In genomic region chr6:2743280-2744205, GRCh38 we compare ENCODE assay signal across 27 cellular contexts. TPM values are rescaled to one million over a fixed set of nuclear protein-coding genes. Genes with fewer than 3 reads are reported as not detected.
DNase-seq lines count a peak whose midpoint lies in the region; ATAC-seq, FAIRE-seq and TF ChIP-seq lines count a peak whose summit lies in the region.
"Had no signal": no experiment of that assay in that cellular context is flagged by ENCODE, and none has a peak within 500 bp of the region (broad histone marks: within the 10 kb centered on the region; RNA-seq: fewer than 3 reads in every experiment).

No MANE protein-coding gene starts in this region.

- WGBS in mammary epithelial cell (ENCODE audit: low coverage, missing lambda C conversion rate), result 42% methylated on average over 13 of the region's 17 CpGs
- 51 to 67% (median 59%) methylated on average over 16 to 17 of the region's 17 CpGs for WGBS in heart left ventricle, 4 donors
- WGBS in small intestine, 3 donors, result 28 to 70% (median 43%) methylated on average over 17 of the region's 17 CpGs

- TF ChIP-seq CTCF in mammary epithelial cell (conservative IDR thresholded peaks at IDR 0.05 in 1 of 2, IDR thresholded peaks at IDR 0.05 in 1 of 2; ENCODE audit: extremely low read depth in 1 of 2, insufficient read depth in 1 of 2, low read depth in 1 of 2, low read length in 2 of 2) (no peak), breast epithelium (IDR thresholded peaks at IDR 0.05) (no peak), heart left ventricle (IDR thresholded peaks at IDR 0.05) (no peak), mesothelial cell of epicardium (IDR thresholded peaks at IDR 0.05; ENCODE audit: unreplicated experiment) (no peak)

- no peaks in the 10 kb centered on the region for H3K9me3 Mint-ChIP-seq in mesothelial cell of epicardium
- H3K9me3 Mint-ChIP-seq: activated naive CD4-positive, alpha-beta T cell treated with anti-CD3 and anti-CD28 coated beads, Interleukin-2, amount 50 U/mL, for 72 hours; activated T-helper 2 cell treated with anti-CD3 and anti-CD28 coated beads, Interferon-gamma antibody, Interleukin-2, Interleukin-4, amounts not matched to agents 10 μg/mL and 5 μg/mL and 100 μg/mL, durations not matched to agents 14 hours and 24 hours and 36 hours; CD4-positive, alpha-beta memory T cell; dendritic cell treated with granulocyte-macrophage colony-stimulating factor and Interleukin-4, amounts not matched to agents 40 ng/mL and 50 ng/mL, for 4 days; HFFc6 had no signal

- no peaks in the 10 kb centered on the region for H4K20me1 ChIP-seq in mammary epithelial cell (ENCODE audit: insufficient read depth, low read length)

- no peaks in the 10 kb centered on the region for H3K79me2 ChIP-seq in mammary epithelial cell (ENCODE audit: insufficient read depth, low read length)

- BruUV-seq in mammary epithelial cell (replicated peaks; lab: Mats Ljungman, UMichigan), result no TSS peak

- intact Hi-C loops in mammary epithelial cell (cut with micrococcal nuclease) (no loop called here), breast epithelium (cut with DNase I; ENCODE audit: low total_unique reads) (loop anchor here (5.0 kb wide), 1 partner anchor 1221 kb away; no protein-coding TSS in a partner anchor), heart left ventricle (cut with DNase I) (no loop called here)

- TF ChIP-seq POLR2A in breast epithelium (IDR thresholded peaks at IDR 0.05), result no peak
- TF ChIP-seq POLR2A in heart left ventricle (IDR thresholded peaks at IDR 0.05), result no peak

- H3K27me3 ChIP-seq in mammary epithelial cell (ENCODE audit: insufficient read depth, low read length), result no peaks in the 10 kb centered on the region
- no peaks in the 10 kb centered on the region for H3K27me3 ChIP-seq in breast epithelium
- H3K27me3 ChIP-seq in heart left ventricle, result no peaks in the 10 kb centered on the region
- no peaks in the 10 kb centered on the region for H3K27me3 ChIP-seq in small intestine (ENCODE audit: control insufficient read depth in 2 of 2, insufficient read depth in 2 of 2, low read length in 2 of 2)
- H3K27me3 ChIP-seq: SJSA1, spleen, transverse colon had no signal

- H3K4me3 ChIP-seq in mammary epithelial cell (replicated peaks in 1 of 3; ENCODE audit: insufficient read depth in 1 of 3, low read depth in 2 of 3, low read length in 3 of 3), result no peak overlapping the region
- H3K4me3 ChIP-seq in breast epithelium, result no peak overlapping the region
- peak overlapping the region in 7 of 12 donors; percentile 7 to 38 (median 29) for H3K4me3 ChIP-seq in heart left ventricle
- no peak overlapping the region for H3K4me3 ChIP-seq in small intestine (ENCODE audit: low read depth in 1 of 2, low read length in 2 of 2)
- H3K4me3 ChIP-seq: GM23248, SJSA1, spleen, transverse colon had no signal

- FAIRE-seq in small intestine (lab: Jason Lieb, UNC), result no peak
- FAIRE-seq: GM12892, islet of Langerhans, RCC 7860, TTC549 had no signal

- H3K27ac ChIP-seq in mammary epithelial cell (ENCODE audit: insufficient read depth, low read depth, low read length) (no peak overlapping the region), breast epithelium (no peak overlapping the region), heart left ventricle (peak overlapping the region; percentile 6 to 88 (median 76)), small intestine (ENCODE audit: low read depth in 1 of 2, low read length in 1 of 2) (no peak overlapping the region)
- H3K27ac ChIP-seq: GM23248, SJSA1, spleen, transverse colon had no signal

- no peaks in the 10 kb centered on the region for H3K27me3 Mint-ChIP-seq in mesothelial cell of epicardium (ENCODE audit: low read depth)
- H3K27me3 Mint-ChIP-seq: dendritic cell treated with granulocyte-macrophage colony-stimulating factor and Interleukin-4, amounts not matched to agents 40 ng/mL and 50 ng/mL, for 4 days had no signal

- H3K4me1 Mint-ChIP-seq in mesothelial cell of epicardium, result peaks cover 41% of the 10 kb centered on the region
- H3K4me1 Mint-ChIP-seq: CD4-positive, alpha-beta memory T cell had no signal

- H3K36me3 ChIP-seq in mammary epithelial cell (ENCODE audit: insufficient read depth, low read length), result no peaks in the 10 kb centered on the region
- H3K36me3 ChIP-seq in breast epithelium, result no peaks in the 10 kb centered on the region
- H3K36me3 ChIP-seq in heart left ventricle, result no peaks in the 10 kb centered on the region
- no peaks in the 10 kb centered on the region for H3K36me3 ChIP-seq in small intestine (ENCODE audit: control insufficient read depth in 2 of 2, insufficient read depth in 2 of 2, low read length in 2 of 2)
- H3K36me3 ChIP-seq: SJSA1, spleen, transverse colon had no signal

- H3K9me3 ChIP-seq in mammary epithelial cell (replicated peaks; ENCODE audit: insufficient read depth, low read length), result no peaks in the 10 kb centered on the region
- no peaks in the 10 kb centered on the region for H3K9me3 ChIP-seq in breast epithelium
- no peaks in the 10 kb centered on the region for H3K9me3 ChIP-seq in heart left ventricle
- no peaks in the 10 kb centered on the region for H3K9me3 ChIP-seq in small intestine (ENCODE audit: control insufficient read depth, low read depth)
- H3K9me3 ChIP-seq: SJSA1, spleen, transverse colon had no signal

- no peaks in the 10 kb centered on the region for H3K36me3 Mint-ChIP-seq in mesothelial cell of epicardium
- H3K36me3 Mint-ChIP-seq: activated naive CD4-positive, alpha-beta T cell treated with anti-CD3 and anti-CD28 coated beads, Interleukin-2, amount 50 U/mL, for 72 hours had no signal

- peak overlapping the region; percentile 35 for H3K27ac Mint-ChIP-seq in mesothelial cell of epicardium
- H3K27ac Mint-ChIP-seq: activated CD8-positive, alpha-beta T cell treated with anti-CD3 and anti-CD28 coated beads, Interleukin-2, amount 10 ng/mL, durations not matched to agents 7 days and 5 days; activated naive CD4-positive, alpha-beta T cell treated with anti-CD3 and anti-CD28 coated beads, Interleukin-2, amount 50 U/mL, for 72 hours; activated T-helper 2 cell treated with anti-CD3 and anti-CD28 coated beads, Interferon-gamma antibody, Interleukin-2, Interleukin-4, amounts not matched to agents 10 μg/mL and 5 μg/mL and 100 μg/mL, durations not matched to agents 14 hours and 24 hours and 36 hours; CD4-positive, alpha-beta memory T cell; dendritic cell treated with granulocyte-macrophage colony-stimulating factor and Interleukin-4, amounts not matched to agents 40 ng/mL and 50 ng/mL, for 4 days; HFFc6 had no signal

- no peak overlapping the region for H3K4me3 Mint-ChIP-seq in mesothelial cell of epicardium
- H3K4me3 Mint-ChIP-seq: activated CD8-positive, alpha-beta T cell treated with anti-CD3 and anti-CD28 coated beads, Interleukin-2, amount 10 ng/mL, durations not matched to agents 7 days and 5 days; CD4-positive, alpha-beta memory T cell; dendritic cell treated with granulocyte-macrophage colony-stimulating factor and Interleukin-4, amounts not matched to agents 40 ng/mL and 50 ng/mL, for 4 days; HFFc6 had no signal

- no peak overlapping the region for H3K4me2 ChIP-seq in mammary epithelial cell (ENCODE audit: insufficient read depth, low read depth, low read length)

- in situ Hi-C loops in mammary epithelial cell (cut with MboI; ENCODE audit: low sequenced_read_pairs in 2 of 2), result loop anchor here in 1 of 2 donors (10.0 kb wide), 1 partner anchor 1149 kb away; no protein-coding TSS in a partner anchor

- H3K9ac ChIP-seq in mammary epithelial cell (ENCODE audit: insufficient read depth, low read length), result no peak overlapping the region
- H3K9ac ChIP-seq: GM23248 had no signal

- dilution Hi-C loops in mammary epithelial cell (cut with HindIII; ENCODE audit: low sequenced_read_pairs), result no loop called here

- H3K4me1 ChIP-seq in mammary epithelial cell (ENCODE audit: insufficient read depth, low read length) (peaks cover 3% of the 10 kb centered on the region), breast epithelium (peaks cover 0 to 5% of the 10 kb centered on the region in 2 donors), heart left ventricle (peaks cover 0 to 22% (median 4%) of the 10 kb centered on the region in 12 donors), small intestine (ENCODE audit: control insufficient read depth in 2 of 2, insufficient read depth in 1 of 2, low read depth in 1 of 2, low read length in 1 of 2) (no peaks in the 10 kb centered on the region)
- H3K4me1 ChIP-seq: spleen, transverse colon had no signal

- no peak for DNase-seq in mammary epithelial cell
- no peak for DNase-seq in breast epithelium (ENCODE audit: low spot score in 2 of 2)
- no peak for DNase-seq in heart left ventricle
- DNase-seq in mesothelial cell of epicardium (ENCODE audit: low spot score in 2 of 2, unreplicated experiment in 2 of 2), result no peak
- DNase-seq in small intestine, result peak; percentile 51
- DNase-seq in NOMO-1 treated with dmso at 0.1 percent for 144 hours (lab: John Stamatoyannopoulos, UW; ENCODE audit: unreplicated experiment), result no peak
- no peak for DNase-seq in NCI-H2107 treated with DMSO at 0.1 percent for 48 hours (lab: John Stamatoyannopoulos, UW; ENCODE audit: unreplicated experiment)
- DNase-seq: 8988T; activated CD4-positive, alpha-beta T cell treated with anti-CD3 and anti-CD28 coated beads for 1 hour; activated CD8-positive, alpha-beta T cell treated with anti-CD3 and anti-CD28 coated beads, Interleukin-2, amount 10 ng/mL, durations not matched to agents 7 days and 5 days; CD4-positive, alpha-beta memory T cell; EL; NCI-H187 treated with DMSO at 0.1 percent for 48 hours; spleen; T-helper 1 cell; transverse colon had no signal

- peak; percentile 29 to 64 (median 58) for ATAC-seq in heart left ventricle
- no peak for ATAC-seq in HG03342 (IDR thresholded peaks at IDR 0.05; ENCODE audit: unreplicated experiment)
- ATAC-seq: activated CD8-positive, alpha-beta T cell treated with anti-CD3 and anti-CD28 coated beads, Interleukin-2, amount 10 ng/mL, durations not matched to agents 7 days and 5 days; activated naive CD4-positive, alpha-beta T cell treated with anti-CD3 and anti-CD28 coated beads, Interleukin-2, amount 50 U/mL, for 72 hours had no signal

- CTCF ChIA-PET in mammary epithelial cell (lab: Charles Lee; ENCODE audit: low non-redundant PET), result interaction anchor here (0.6 kb wide), 1 partner anchor 272 kb away, joined by 5 read pairs; no protein-coding TSS in a partner anchor

- H2AFZ ChIP-seq in mammary epithelial cell (ENCODE audit: low read depth, low read length), result peak overlapping the region; percentile 16
- H2AFZ ChIP-seq: GM23248 had no signal

RNA-seq across cellular contexts. Expression of gene MYLK4, which starts 7.2 kb away (rescaled TPM):
- under 1 TPM; 0.31 to 0.33 TPM for total RNA-seq in mammary epithelial cell
- 0.12 TPM for polyA plus RNA-seq in mammary epithelial cell
- not detected for polyA minus RNA-seq in mammary epithelial cell
- 1 to 10 TPM; 1.3 to 1.9 (median 1.4) TPM for total RNA-seq in breast epithelium
- 1 to 10 TPM in 3 of 9 donors, under 1 TPM in 6; 0.28 to 1.6 (median 0.80) TPM for total RNA-seq in heart left ventricle
- polyA plus RNA-seq in heart left ventricle, result under 1 TPM; 0.14 to 0.38 TPM
- 0.86 to 0.97 TPM (median 0.89 TPM) in 3 replicates for total RNA-seq in mesothelial cell of epicardium
- polyA plus RNA-seq in small intestine, result under 1 TPM; under 0.01 to 0.37 (median 0.27) TPM

RNA-seq across cellular contexts. Expression of gene WRNIP1, which starts 21.6 kb away (rescaled TPM):
- total RNA-seq in mammary epithelial cell (10 to 100 TPM; 43.3 to 46.0 TPM), breast epithelium (10 to 100 TPM; 40.6 to 62.3 (median 59.3) TPM), heart left ventricle (10 to 100 TPM; 32.1 to 64.1 (median 34.7) TPM), mesothelial cell of epicardium (36.4 to 41.3 TPM (median 40.8 TPM) in 3 replicates)
- polyA plus RNA-seq in mammary epithelial cell (58.5 TPM), heart left ventricle (10 to 100 TPM; 32.7 to 39.0 TPM), small intestine (10 to 100 TPM; 35.1 to 52.2 (median 45.4) TPM)
- polyA minus RNA-seq in mammary epithelial cell, result 44.7 TPM

Comparison
In these comparisons a context has a peak if more than half of its experiments do, and no peak if none do; other contexts are left out.
1. H3K27ac ChIP-seq: peak in heart left ventricle (12 of 12); none in mammary epithelial cell (single experiment), breast epithelium (0 of 2) and small intestine (0 of 2).
2. H3K4me3 ChIP-seq: peak in heart left ventricle (7 of 12); none in mammary epithelial cell (0 of 3), breast epithelium (0 of 3) and small intestine (0 of 2).